ENCODE assay signal across 8 cellular contexts in the genomic region with DNA sequence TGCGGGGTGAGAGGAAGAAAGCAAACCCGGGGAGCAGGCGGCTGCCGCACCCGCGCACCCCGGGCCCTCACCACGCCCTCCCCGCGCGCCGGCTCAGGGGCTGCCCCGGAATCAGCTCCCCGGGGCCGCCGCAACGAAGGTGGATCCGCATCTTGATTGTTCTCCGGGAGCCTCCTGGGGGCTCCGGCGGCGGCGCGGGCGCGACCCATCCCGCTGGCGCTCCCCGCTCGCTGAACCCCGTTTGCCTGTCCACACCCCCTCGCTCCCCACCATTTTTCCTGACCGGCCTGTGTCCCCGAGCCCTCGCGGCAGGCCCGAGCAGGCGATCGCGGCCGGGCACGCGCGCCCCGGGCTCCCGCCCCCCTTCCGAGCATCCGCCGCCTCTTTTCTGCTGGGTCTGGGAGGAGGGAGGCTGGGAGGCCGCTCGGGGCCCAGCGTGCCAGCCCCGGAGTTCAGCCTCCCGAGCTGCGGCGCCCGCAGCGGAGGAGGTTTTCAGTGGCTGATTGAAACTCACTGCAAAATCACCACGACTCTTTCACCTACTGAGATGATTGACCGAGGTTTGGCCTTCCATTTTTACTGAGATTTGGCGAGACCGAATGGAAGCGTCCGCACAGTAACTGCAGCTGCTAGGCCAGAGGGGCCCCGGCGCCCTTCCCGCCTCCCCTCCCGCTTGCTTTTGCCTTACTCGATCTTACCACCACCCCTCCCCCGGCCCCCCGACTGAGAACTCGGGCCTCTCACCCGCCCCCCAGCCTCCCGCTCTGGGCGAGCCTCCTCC. TPM values are rescaled to one million over a fixed set of nuclear protein-coding genes. Genes with fewer than 3 reads are reported as not detected.
DNase-seq lines count a peak whose midpoint lies in the region; ATAC-seq, FAIRE-seq and TF ChIP-seq lines count a peak whose summit lies in the region.

No MANE protein-coding gene starts in this region.

- no peak for FAIRE-seq in urothelium cell line (lab: Jason Lieb, UNC)

- ATAC-seq in activated naive CD8-positive, alpha-beta T cell treated with anti-CD3 and anti-CD28 coated beads, Interleukin-2, amount 10 ng/mL, durations not matched to agents 7 days and 5 days (ENCODE audit: low read depth), result no peak
- ATAC-seq in HG02642 (IDR thresholded peaks at IDR 0.05; ENCODE audit: poor library complexity, unreplicated experiment), result no peak

- TF ChIP-seq CTCF in WERI-Rb-1 (IDR thresholded peaks at IDR 0.05; ENCODE audit: low read depth, low read length), result no peak

- no peak overlapping the region for H3K27ac Mint-ChIP-seq in activated naive CD8-positive, alpha-beta T cell treated with anti-CD3 and anti-CD28 coated beads, Interleukin-2, amount 10 ng/mL, durations not matched to agents 7 days and 5 days
- H3K27ac Mint-ChIP-seq in activated naive CD8-positive, alpha-beta T cell treated with anti-CD3 and anti-CD28 coated beads for 36 hours, result no peak overlapping the region

- no peak overlapping the region for H3K4me3 Mint-ChIP-seq in activated naive CD8-positive, alpha-beta T cell treated with anti-CD3 and anti-CD28 coated beads, Interleukin-2, amount 10 ng/mL, durations not matched to agents 7 days and 5 days
- no peak overlapping the region for H3K4me3 Mint-ChIP-seq in activated naive CD8-positive, alpha-beta T cell treated with anti-CD3 and anti-CD28 coated beads for 36 hours

- POLR2A ChIA-PET in activated naive CD8-positive, alpha-beta T cell treated with anti-CD3 and anti-CD28 coated beads, Interleukin-2, amount 10 ng/mL, durations not matched to agents 7 days and 5 days (lab: Charles Lee), result no interaction called here

- no peaks in the 10 kb centered on the region for H3K27me3 ChIP-seq in WERI-Rb-1 (ENCODE audit: insufficient read depth, low read depth, severe bottlenecking)

- H3K36me3 ChIP-seq in WERI-Rb-1, result peaks cover 66% of the 10 kb centered on the region

- DNase-seq in activated naive CD8-positive, alpha-beta T cell treated with anti-CD3 and anti-CD28 coated beads, Interleukin-2, amount 10 ng/mL, durations not matched to agents 7 days and 5 days, result peak; percentile 32
- DNase-seq in activated naive CD8-positive, alpha-beta T cell treated with anti-CD3 and anti-CD28 coated beads for 36 hours, result no peak
- peak; percentile 80 for DNase-seq in WERI-Rb-1
- peak; percentile 65 for DNase-seq in iris pigment epithelial cell (ENCODE audit: low read depth)
- DNase-seq in urothelium cell line (ENCODE audit: low spot score), result peak; percentile 61
- DNase-seq in OCI-M2 (lab: John Stamatoyannopoulos, UW; ENCODE audit: unreplicated experiment), result no peak
- no peak for DNase-seq in hepatic stellate cell (ENCODE audit: low spot score)

- H3K27me3 Mint-ChIP-seq in activated naive CD8-positive, alpha-beta T cell treated with anti-CD3 and anti-CD28 coated beads, Interleukin-2, amount 10 ng/mL, durations not matched to agents 7 days and 5 days, result peaks cover 56% of the 10 kb centered on the region
- peaks cover 86% of the 10 kb centered on the region for H3K27me3 Mint-ChIP-seq in activated naive CD8-positive, alpha-beta T cell treated with anti-CD3 and anti-CD28 coated beads for 36 hours

- peaks cover 3% of the 10 kb centered on the region for H3K36me3 Mint-ChIP-seq in activated naive CD8-positive, alpha-beta T cell treated with anti-CD3 and anti-CD28 coated beads, Interleukin-2, amount 10 ng/mL, durations not matched to agents 7 days and 5 days
- H3K36me3 Mint-ChIP-seq in activated naive CD8-positive, alpha-beta T cell treated with anti-CD3 and anti-CD28 coated beads for 36 hours, result no peaks in the 10 kb centered on the region

- no peaks in the 10 kb centered on the region for H3K9me3 Mint-ChIP-seq in activated naive CD8-positive, alpha-beta T cell treated with anti-CD3 and anti-CD28 coated beads, Interleukin-2, amount 10 ng/mL, durations not matched to agents 7 days and 5 days
- H3K9me3 Mint-ChIP-seq in activated naive CD8-positive, alpha-beta T cell treated with anti-CD3 and anti-CD28 coated beads for 36 hours, result no peaks in the 10 kb centered on the region

- no peaks in the 10 kb centered on the region for H3K9me3 ChIP-seq in WERI-Rb-1 (ENCODE audit: severe bottlenecking)

- peaks cover 7% of the 10 kb centered on the region for H3K4me1 Mint-ChIP-seq in activated naive CD8-positive, alpha-beta T cell treated with anti-CD3 and anti-CD28 coated beads, Interleukin-2, amount 10 ng/mL, durations not matched to agents 7 days and 5 days
- H3K4me1 Mint-ChIP-seq in activated naive CD8-positive, alpha-beta T cell treated with anti-CD3 and anti-CD28 coated beads for 36 hours, result peaks cover 2% of the 10 kb centered on the region

- peak overlapping the region; percentile 63 for H3K4me3 ChIP-seq in WERI-Rb-1 (ENCODE audit: low read depth, low read length)

- peak overlapping the region; percentile 88 for H3K27ac ChIP-seq in WERI-Rb-1

RNA-seq across cellular contexts. Expression of gene SOX11, which starts 4.7 kb away (rescaled TPM):
- total RNA-seq in activated naive CD8-positive, alpha-beta T cell treated with anti-CD3 and anti-CD28 coated beads, Interleukin-2, amount 10 ng/mL, durations not matched to agents 7 days and 5 days, result not detected
- not detected for total RNA-seq in activated naive CD8-positive, alpha-beta T cell treated with anti-CD3 and anti-CD28 coated beads for 36 hours

Comparison
In these comparisons a context has a peak if more than half of its experiments do, and no peak if none do; other contexts are left out.
1. DNase-seq: peak in activated naive CD8-positive, alpha-beta T cell treated with anti-CD3 and anti-CD28 coated beads, Interleukin-2, amount 10 ng/mL, durations not matched to agents 7 days and 5 days (single experiment), WERI-Rb-1 (single experiment), iris pigment epithelial cell (single experiment) and urothelium cell line (single experiment); none in activated naive CD8-positive, alpha-beta T cell treated with anti-CD3 and anti-CD28 coated beads for 36 hours (single experiment), OCI-M2 (single experiment) and hepatic stellate cell (single experiment).